30 cellular contexts compared by ENCODE assay signal in the genomic region with DNA sequence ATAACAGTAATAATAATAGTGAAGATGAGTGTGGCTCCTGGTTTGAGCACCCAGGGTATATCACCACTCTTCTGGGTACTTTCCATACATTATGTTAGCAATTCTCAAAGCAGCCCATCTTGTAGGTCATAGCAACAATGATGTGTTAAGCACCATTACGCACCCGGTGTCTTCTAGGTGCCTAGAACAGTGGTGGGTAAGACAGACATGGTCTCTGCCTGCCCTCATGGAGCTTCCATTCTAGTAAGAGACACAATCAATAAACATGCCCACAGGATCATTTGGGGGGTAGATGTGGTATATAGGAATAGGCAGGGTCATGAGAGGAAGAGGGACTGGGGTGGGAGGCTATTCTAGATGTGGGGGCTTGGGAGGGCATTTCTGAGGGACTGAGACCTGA. TPM values are rescaled to one million over a fixed set of nuclear protein-coding genes. Genes with fewer than 3 reads are reported as not detected.
"Had no signal": no experiment of that assay in that cellular context is flagged by ENCODE, and none has a peak within 500 bp of the region (broad histone marks: within the 10 kb centered on the region; RNA-seq: fewer than 3 reads in every experiment).

No MANE protein-coding gene starts in this region.

- H3K9me3 ChIP-seq: adrenal gland, body of pancreas had no signal

- H3K9me3 Mint-ChIP-seq: activated B cell treated with CpG ODN at 0.5 μM for 24 hours; activated naive CD4-positive, alpha-beta T cell treated with anti-CD3 and anti-CD28 coated beads for 36 hours; activated T-cell treated with anti-CD3 and anti-CD28 coated beads, Interleukin-2, amount 50 U/mL, for 4 hours; T-cell had no signal

- DNase-seq: activated B cell treated with CpG ODN at 0.5 μM for 24 hours; activated CD4-positive, alpha-beta T cell treated with anti-CD3 and anti-CD28 coated beads for 1 hour; activated CD4-positive, alpha-beta T cell treated with anti-CD3 and anti-CD28 coated beads, Interleukin-2, amount 10 ng/mL, durations not matched to agents 24 days and 14 days; activated CD4-positive, alpha-beta T cell treated with anti-CD3 and anti-CD28 coated beads, Interleukin-2, amount 50 U/mL, for 48 hours; activated CD8-positive, alpha-beta memory T cell treated with anti-CD3 and anti-CD28 coated beads, Interleukin-2, amount 10 ng/mL, durations not matched to agents 7 days and 5 days; activated effector memory CD4-positive, alpha-beta T cell treated with anti-CD3 and anti-CD28 coated beads, Interleukin-2, amount 50 U/mL, for 16 hours; activated naive CD4-positive, alpha-beta T cell treated with anti-CD3 and anti-CD28 coated beads for 36 hours; activated T-cell treated with anti-CD3 and anti-CD28 coated beads, Interleukin-2, amount 50 U/mL, for 4 hours; aorta; MV-4-11; NCI-H1417 treated with DMSO at 0.1 percent for 48 hours; NCI-H1694; NCI-H2107; NCI-H2171 treated with DMSO at 0.1 percent for 48 hours; NCI-H226; NCI-H526; NCI-H82; T-cell; T-helper 2 cell; T1000 had no signal

- H3K27ac ChIP-seq: adrenal gland, KMS-11, SK-N-MC had no signal

- H3K27me3 ChIP-seq: adrenal gland, body of pancreas had no signal

- H3K4me3 Mint-ChIP-seq: activated B cell treated with CpG ODN at 0.5 μM for 24 hours; activated CD4-positive, alpha-beta T cell treated with anti-CD3 and anti-CD28 coated beads, Interleukin-2, amount 10 ng/mL, durations not matched to agents 24 days and 14 days; activated CD8-positive, alpha-beta memory T cell treated with anti-CD3 and anti-CD28 coated beads, Interleukin-2, amount 10 ng/mL, durations not matched to agents 7 days and 5 days; activated naive CD4-positive, alpha-beta T cell treated with anti-CD3 and anti-CD28 coated beads for 36 hours; activated naive CD8-positive, alpha-beta T cell; activated T-cell treated with anti-CD3 and anti-CD28 coated beads, Interleukin-2, amount 50 U/mL, for 4 hours; T-cell had no signal

- H3K4me1 Mint-ChIP-seq: T-cell had no signal

- H3K36me3 Mint-ChIP-seq: activated CD8-positive, alpha-beta memory T cell treated with anti-CD3 and anti-CD28 coated beads, Interleukin-2, amount 10 ng/mL, durations not matched to agents 7 days and 5 days; activated naive CD8-positive, alpha-beta T cell; T-cell had no signal

- H3K4me1 ChIP-seq: adrenal gland had no signal

- H3K4me3 ChIP-seq: adrenal gland, body of pancreas, SK-N-MC had no signal

- ATAC-seq: activated CD8-positive, alpha-beta memory T cell treated with anti-CD3 and anti-CD28 coated beads, Interleukin-2, amount 10 ng/mL, durations not matched to agents 7 days and 5 days; activated T-cell treated with anti-CD3 and anti-CD28 coated beads, Interleukin-2, amount 50 U/mL, for 4 hours; T-cell had no signal

- H3K27ac Mint-ChIP-seq: activated B cell treated with CpG ODN at 0.5 μM for 24 hours; activated CD4-positive, alpha-beta T cell treated with anti-CD3 and anti-CD28 coated beads, Interleukin-2, amount 10 ng/mL, durations not matched to agents 24 days and 14 days; activated CD8-positive, alpha-beta memory T cell treated with anti-CD3 and anti-CD28 coated beads, Interleukin-2, amount 10 ng/mL, durations not matched to agents 7 days and 5 days; activated naive CD4-positive, alpha-beta T cell treated with anti-CD3 and anti-CD28 coated beads for 36 hours; activated naive CD8-positive, alpha-beta T cell; T-cell had no signal

- H3K36me3 ChIP-seq: adrenal gland had no signal

RNA-seq across cellular contexts. Expression of a gene that starts 21.0 kb away (rescaled TPM):
- total RNA-seq: activated B cell treated with CpG ODN at 0.5 μM for 24 hours; activated CD8-positive, alpha-beta memory T cell treated with anti-CD3 and anti-CD28 coated beads, Interleukin-2, amount 10 ng/mL, durations not matched to agents 7 days and 5 days; activated naive CD4-positive, alpha-beta T cell treated with anti-CD3 and anti-CD28 coated beads for 36 hours; adrenal gland; aorta; body of pancreas; MCF 10A; NCI-H460; OCI-LY7; Right ventricle myocardium inferior; RPMI7951; T-cell had no signal
- polyA plus RNA-seq: aorta had no signal

RNA-seq across cellular contexts. Expression of a gene that starts 58.1 kb away (rescaled TPM):
- total RNA-seq: MCF 10A, OCI-LY7, RPMI7951 had no signal
